ENCODE assay signal across 1 cellular context in the genomic region with DNA sequence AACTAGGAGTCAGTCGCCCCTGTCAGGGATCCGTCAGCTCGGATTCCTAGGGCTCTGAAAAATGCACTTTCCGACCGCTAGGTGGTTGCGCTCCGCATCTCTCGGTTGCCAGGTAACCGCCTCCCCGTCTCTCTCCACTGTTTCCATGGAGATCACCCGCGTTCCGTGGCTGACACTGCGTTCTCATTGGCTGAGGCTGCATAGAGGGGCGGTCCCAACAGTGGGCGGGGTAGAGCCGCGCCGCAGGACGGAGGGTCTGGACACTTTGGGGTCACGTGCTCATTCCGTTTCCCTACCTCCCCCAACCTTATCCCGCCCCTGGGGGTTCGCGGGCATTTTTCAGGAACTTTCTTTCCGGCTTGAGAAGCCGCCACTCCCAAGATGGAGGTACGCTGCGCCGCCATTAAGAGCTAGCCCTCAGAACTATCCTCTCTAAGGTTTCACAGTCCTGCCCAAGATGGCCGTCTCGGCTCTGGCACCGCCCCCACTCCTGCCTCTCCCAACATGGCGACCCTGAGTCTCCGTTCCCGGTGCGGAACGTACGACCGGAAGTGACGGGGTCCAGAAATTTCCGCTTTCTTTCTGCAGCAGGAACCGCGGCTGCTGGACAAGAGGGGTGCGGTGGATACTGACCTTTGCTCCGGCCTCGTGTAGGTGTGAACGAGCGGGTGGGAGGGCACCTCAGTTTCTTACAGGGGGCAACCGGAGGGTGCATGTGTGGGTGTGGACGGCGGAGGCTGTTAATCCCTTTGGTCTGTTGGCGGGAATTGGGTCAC.
TF ChIP-seq lines count a peak whose summit lies in the region.

A gene (minus strand): TSS at position 65 of the 776 bp plus-strand sequence. CDS start 105 bp downstream, outside the sequence.
A gene with protein sequence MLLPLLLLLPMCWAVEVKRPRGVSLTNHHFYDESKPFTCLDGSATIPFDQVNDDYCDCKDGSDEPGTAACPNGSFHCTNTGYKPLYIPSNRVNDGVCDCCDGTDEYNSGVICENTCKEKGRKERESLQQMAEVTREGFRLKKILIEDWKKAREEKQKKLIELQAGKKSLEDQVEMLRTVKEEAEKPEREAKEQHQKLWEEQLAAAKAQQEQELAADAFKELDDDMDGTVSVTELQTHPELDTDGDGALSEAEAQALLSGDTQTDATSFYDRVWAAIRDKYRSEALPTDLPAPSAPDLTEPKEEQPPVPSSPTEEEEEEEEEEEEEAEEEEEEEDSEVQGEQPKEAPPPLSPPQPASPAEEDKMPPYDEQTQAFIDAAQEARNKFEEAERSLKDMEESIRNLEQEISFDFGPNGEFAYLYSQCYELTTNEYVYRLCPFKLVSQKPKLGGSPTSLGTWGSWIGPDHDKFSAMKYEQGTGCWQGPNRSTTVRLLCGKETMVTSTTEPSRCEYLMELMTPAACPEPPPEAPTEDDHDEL (plus strand): TSS at position 579 of the 776 bp plus-strand sequence. CDS start 483 bp downstream, outside the sequence.

TF ChIP-seq in HEK293, 187 proteins besides CTCF, POLR2A, EP300 and RAD21 (continued from another document and continues in another):
- TF ChIP-seq, protein P1, sequence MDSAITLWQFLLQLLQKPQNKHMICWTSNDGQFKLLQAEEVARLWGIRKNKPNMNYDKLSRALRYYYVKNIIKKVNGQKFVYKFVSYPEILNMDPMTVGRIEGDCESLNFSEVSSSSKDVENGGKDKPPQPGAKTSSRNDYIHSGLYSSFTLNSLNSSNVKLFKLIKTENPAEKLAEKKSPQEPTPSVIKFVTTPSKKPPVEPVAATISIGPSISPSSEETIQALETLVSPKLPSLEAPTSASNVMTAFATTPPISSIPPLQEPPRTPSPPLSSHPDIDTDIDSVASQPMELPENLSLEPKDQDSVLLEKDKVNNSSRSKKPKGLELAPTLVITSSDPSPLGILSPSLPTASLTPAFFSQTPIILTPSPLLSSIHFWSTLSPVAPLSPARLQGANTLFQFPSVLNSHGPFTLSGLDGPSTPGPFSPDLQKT (IDR thresholded peaks at IDR 0.05; ENCODE audit: borderline replicate concordance, low read depth, low read length), result 0 out of 2 replicates have a peak, but pooled peaks have one; percentile 53
- TF ChIP-seq, protein P2, sequence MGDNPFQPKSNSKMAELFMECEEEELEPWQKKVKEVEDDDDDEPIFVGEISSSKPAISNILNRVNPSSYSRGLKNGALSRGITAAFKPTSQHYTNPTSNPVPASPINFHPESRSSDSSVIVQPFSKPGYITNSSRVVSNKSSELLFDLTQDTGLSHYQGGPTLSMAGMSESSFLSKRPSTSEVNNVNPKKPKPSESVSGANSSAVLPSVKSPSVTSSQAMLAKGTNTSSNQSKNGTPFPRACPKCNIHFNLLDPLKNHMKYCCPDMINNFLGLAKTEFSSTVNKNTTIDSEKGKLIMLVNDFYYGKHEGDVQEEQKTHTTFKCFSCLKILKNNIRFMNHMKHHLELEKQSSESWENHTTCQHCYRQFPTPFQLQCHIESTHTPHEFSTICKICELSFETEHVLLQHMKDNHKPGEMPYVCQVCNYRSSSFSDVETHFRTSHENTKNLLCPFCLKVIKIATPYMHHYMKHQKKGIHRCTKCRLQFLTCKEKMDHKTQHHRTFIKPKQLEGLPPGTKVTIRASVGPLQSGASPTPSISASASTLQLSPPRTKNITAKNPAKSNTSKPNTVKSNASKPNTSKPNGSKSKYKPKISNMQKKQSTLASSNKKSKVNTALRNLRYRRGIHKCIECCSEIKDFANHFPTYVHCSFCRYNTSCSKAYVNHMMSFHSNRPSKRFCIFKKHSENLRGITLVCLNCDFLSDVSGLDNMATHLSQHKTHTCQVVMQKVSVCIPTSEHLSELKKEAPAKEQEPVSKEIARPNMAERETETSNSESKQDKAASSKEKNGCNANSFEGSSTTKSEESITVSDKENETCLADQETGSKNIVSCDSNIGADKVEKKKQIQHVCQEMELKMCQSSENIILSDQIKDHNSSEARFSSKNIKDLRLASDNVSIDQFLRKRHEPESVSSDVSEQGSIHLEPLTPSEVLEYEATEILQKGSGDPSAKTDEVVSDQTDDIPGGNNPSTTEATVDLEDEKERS (tag by site-specific recombination; IDR thresholded peaks at IDR 0.05), result 0 out of 2 replicates have a peak, but pooled peaks have one; percentile 48
- TF ChIP-seq, protein P3, sequence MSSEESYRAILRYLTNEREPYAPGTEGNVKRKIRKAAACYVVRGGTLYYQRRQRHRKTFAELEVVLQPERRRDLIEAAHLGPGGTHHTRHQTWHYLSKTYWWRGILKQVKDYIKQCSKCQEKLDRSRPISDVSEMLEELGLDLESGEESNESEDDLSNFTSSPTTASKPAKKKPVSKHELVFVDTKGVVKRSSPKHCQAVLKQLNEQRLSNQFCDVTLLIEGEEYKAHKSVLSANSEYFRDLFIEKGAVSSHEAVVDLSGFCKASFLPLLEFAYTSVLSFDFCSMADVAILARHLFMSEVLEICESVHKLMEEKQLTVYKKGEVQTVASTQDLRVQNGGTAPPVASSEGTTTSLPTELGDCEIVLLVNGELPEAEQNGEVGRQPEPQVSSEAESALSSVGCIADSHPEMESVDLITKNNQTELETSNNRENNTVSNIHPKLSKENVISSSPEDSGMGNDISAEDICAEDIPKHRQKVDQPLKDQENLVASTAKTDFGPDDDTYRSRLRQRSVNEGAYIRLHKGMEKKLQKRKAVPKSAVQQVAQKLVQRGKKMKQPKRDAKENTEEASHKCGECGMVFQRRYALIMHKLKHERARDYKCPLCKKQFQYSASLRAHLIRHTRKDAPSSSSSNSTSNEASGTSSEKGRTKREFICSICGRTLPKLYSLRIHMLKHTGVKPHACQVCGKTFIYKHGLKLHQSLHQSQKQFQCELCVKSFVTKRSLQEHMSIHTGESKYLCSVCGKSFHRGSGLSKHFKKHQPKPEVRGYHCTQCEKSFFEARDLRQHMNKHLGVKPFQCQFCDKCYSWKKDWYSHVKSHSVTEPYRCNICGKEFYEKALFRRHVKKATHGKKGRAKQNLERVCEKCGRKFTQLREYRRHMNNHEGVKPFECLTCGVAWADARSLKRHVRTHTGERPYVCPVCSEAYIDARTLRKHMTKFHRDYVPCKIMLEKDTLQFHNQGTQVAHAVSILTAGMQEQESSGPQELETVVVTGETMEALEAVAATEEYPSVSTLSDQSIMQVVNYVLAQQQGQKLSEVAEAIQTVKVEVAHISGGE (tag by site-specific recombination; conservative IDR thresholded peaks at IDR 0.05; ENCODE audit: low read depth), result peak; percentile 97
- TF ChIP-seq SP7 (tag by site-specific recombination; IDR thresholded peaks at IDR 0.05) (peak; percentile 68), ZNF629 (tag by site-specific recombination; IDR thresholded peaks at IDR 0.05) (peak; percentile 96), ZNF530 (tag by site-specific recombination; IDR thresholded peaks at IDR 0.05; ENCODE audit: low read depth) (no peak), ZNF24 (tag by site-specific recombination; IDR thresholded peaks at IDR 0.05) (peak; percentile 30; the same call in 1 of the 2 replicates), MYNN (tag by site-specific recombination; IDR thresholded peaks at IDR 0.05; ENCODE audit: borderline replicate concordance) (peak; percentile 96), SP2 (tag by site-specific recombination; IDR thresholded peaks at IDR 0.05) (peak; percentile 96), ZIC2 (tag by site-specific recombination; IDR thresholded peaks at IDR 0.05) (peak; percentile 23; the same call in 1 of the 2 replicates), ZNF157 (tag by site-specific recombination; IDR thresholded peaks at IDR 0.05) (no peak), KLF10 (tag by site-specific recombination; IDR thresholded peaks at IDR 0.05) (peak; percentile 75; the same call in 1 of the 2 replicates), GLIS1 (tag by site-specific recombination; IDR thresholded peaks at IDR 0.05) (peak; percentile 90), KLF16 (tag by site-specific recombination; IDR thresholded peaks at IDR 0.05) (peak; percentile 45), YY1 (tag by site-specific recombination; IDR thresholded peaks at IDR 0.05) (peak; percentile 100), KLF9 (tag by site-specific recombination; IDR thresholded peaks at IDR 0.05; ENCODE audit: low read depth) (peak; percentile 87)
- TF ChIP-seq, protein P4, sequence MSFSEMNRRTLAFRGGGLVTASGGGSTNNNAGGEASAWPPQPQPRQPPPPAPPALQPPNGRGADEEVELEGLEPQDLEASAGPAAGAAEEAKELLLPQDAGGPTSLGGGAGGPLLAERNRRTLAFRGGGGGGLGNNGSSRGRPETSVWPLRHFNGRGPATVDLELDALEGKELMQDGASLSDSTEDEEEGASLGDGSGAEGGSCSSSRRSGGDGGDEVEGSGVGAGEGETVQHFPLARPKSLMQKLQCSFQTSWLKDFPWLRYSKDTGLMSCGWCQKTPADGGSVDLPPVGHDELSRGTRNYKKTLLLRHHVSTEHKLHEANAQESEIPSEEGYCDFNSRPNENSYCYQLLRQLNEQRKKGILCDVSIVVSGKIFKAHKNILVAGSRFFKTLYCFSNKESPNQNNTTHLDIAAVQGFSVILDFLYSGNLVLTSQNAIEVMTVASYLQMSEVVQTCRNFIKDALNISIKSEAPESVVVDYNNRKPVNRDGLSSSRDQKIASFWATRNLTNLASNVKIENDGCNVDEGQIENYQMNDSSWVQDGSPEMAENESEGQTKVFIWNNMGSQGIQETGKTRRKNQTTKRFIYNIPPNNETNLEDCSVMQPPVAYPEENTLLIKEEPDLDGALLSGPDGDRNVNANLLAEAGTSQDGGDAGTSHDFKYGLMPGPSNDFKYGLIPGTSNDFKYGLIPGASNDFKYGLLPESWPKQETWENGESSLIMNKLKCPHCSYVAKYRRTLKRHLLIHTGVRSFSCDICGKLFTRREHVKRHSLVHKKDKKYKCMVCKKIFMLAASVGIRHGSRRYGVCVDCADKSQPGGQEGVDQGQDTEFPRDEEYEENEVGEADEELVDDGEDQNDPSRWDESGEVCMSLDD (tag by site-specific recombination; IDR thresholded peaks at IDR 0.05), result peak; percentile 99
- TF ChIP-seq, protein P5, sequence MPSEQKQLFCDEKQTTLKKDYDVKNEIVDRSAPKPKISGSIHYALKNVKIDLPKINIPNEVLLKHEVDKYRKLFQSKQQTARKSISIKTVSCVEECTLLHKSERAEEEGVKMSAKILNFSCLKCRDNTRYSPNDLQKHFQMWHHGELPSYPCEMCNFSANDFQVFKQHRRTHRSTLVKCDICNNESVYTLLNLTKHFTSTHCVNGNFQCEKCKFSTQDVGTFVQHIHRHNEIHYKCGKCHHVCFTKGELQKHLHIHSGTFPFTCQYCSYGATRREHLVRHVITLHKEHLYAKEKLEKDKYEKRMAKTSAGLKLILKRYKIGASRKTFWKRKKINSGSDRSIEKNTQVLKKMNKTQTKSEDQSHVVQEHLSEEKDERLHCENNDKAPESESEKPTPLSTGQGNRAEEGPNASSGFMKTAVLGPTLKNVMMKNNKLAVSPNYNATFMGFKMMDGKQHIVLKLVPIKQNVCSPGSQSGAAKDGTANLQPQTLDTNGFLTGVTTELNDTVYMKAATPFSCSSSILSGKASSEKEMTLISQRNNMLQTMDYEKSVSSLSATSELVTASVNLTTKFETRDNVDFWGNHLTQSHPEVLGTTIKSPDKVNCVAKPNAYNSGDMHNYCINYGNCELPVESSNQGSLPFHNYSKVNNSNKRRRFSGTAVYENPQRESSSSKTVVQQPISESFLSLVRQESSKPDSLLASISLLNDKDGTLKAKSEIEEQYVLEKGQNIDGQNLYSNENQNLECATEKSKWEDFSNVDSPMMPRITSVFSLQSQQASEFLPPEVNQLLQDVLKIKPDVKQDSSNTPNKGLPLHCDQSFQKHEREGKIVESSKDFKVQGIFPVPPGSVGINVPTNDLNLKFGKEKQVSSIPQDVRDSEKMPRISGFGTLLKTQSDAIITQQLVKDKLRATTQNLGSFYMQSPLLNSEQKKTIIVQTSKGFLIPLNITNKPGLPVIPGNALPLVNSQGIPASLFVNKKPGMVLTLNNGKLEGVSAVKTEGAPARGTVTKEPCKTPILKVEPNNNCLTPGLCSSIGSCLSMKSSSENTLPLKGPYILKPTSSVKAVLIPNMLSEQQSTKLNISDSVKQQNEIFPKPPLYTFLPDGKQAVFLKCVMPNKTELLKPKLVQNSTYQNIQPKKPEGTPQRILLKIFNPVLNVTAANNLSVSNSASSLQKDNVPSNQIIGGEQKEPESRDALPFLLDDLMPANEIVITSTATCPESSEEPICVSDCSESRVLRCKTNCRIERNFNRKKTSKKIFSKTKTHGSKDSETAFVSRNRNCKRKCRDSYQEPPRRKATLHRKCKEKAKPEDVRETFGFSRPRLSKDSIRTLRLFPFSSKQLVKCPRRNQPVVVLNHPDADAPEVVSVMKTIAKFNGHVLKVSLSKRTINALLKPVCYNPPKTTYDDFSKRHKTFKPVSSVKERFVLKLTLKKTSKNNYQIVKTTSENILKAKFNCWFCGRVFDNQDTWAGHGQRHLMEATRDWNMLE (tag by site-specific recombination; conservative IDR thresholded peaks at IDR 0.05; ENCODE audit: low read depth), result peak; percentile 56
- TF ChIP-seq, protein P6, sequence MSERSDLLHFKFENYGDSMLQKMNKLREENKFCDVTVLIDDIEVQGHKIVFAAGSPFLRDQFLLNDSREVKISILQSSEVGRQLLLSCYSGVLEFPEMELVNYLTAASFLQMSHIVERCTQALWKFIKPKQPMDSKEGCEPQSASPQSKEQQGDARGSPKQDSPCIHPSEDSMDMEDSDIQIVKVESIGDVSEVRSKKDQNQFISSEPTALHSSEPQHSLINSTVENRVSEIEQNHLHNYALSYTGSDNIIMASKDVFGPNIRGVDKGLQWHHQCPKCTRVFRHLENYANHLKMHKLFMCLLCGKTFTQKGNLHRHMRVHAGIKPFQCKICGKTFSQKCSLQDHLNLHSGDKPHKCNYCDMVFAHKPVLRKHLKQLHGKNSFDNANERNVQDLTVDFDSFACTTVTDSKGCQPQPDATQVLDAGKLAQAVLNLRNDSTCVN (tag by site-specific recombination; optimal IDR thresholded peaks at IDR 0.05), result peak; percentile 53
- TF ChIP-seq, protein P7, sequence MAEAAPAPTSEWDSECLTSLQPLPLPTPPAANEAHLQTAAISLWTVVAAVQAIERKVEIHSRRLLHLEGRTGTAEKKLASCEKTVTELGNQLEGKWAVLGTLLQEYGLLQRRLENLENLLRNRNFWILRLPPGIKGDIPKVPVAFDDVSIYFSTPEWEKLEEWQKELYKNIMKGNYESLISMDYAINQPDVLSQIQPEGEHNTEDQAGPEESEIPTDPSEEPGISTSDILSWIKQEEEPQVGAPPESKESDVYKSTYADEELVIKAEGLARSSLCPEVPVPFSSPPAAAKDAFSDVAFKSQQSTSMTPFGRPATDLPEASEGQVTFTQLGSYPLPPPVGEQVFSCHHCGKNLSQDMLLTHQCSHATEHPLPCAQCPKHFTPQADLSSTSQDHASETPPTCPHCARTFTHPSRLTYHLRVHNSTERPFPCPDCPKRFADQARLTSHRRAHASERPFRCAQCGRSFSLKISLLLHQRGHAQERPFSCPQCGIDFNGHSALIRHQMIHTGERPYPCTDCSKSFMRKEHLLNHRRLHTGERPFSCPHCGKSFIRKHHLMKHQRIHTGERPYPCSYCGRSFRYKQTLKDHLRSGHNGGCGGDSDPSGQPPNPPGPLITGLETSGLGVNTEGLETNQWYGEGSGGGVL (tag by site-specific recombination; IDR thresholded peaks at IDR 0.05), result peak; percentile 81
- TF ChIP-seq, protein P8, sequence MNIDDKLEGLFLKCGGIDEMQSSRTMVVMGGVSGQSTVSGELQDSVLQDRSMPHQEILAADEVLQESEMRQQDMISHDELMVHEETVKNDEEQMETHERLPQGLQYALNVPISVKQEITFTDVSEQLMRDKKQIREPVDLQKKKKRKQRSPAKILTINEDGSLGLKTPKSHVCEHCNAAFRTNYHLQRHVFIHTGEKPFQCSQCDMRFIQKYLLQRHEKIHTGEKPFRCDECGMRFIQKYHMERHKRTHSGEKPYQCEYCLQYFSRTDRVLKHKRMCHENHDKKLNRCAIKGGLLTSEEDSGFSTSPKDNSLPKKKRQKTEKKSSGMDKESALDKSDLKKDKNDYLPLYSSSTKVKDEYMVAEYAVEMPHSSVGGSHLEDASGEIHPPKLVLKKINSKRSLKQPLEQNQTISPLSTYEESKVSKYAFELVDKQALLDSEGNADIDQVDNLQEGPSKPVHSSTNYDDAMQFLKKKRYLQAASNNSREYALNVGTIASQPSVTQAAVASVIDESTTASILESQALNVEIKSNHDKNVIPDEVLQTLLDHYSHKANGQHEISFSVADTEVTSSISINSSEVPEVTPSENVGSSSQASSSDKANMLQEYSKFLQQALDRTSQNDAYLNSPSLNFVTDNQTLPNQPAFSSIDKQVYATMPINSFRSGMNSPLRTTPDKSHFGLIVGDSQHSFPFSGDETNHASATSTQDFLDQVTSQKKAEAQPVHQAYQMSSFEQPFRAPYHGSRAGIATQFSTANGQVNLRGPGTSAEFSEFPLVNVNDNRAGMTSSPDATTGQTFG (tag by site-specific recombination; IDR thresholded peaks at IDR 0.05; ENCODE audit: borderline replicate concordance), result no peak
